ENCODE assay signal across 1 cellular context in the genomic region with DNA sequence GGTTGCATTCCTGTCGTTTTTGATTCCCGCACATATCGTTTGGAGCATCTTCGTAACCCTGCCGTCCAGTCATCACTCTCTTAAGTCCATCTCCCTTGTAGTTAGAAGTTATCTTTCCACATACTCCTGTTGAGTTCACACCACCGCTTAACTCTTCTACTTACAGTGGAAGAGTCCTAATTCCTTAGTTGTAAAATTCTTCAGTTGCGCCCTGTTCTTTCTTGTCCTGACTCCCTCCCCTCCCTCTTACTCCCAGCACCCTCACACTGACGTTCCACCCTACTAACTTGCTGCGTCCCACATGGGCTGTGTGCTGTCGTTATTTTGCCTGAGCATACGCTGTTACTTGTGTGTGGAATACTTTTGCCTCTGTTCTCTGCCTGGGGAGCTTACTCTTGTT.
TF ChIP-seq lines count a peak whose summit lies in the region.

No MANE protein-coding gene starts in this region.

TF ChIP-seq in WTC11, 78 proteins besides CTCF, POLR2A, EP300 and RAD21 (continued from another document):
- TF ChIP-seq, protein P1, sequence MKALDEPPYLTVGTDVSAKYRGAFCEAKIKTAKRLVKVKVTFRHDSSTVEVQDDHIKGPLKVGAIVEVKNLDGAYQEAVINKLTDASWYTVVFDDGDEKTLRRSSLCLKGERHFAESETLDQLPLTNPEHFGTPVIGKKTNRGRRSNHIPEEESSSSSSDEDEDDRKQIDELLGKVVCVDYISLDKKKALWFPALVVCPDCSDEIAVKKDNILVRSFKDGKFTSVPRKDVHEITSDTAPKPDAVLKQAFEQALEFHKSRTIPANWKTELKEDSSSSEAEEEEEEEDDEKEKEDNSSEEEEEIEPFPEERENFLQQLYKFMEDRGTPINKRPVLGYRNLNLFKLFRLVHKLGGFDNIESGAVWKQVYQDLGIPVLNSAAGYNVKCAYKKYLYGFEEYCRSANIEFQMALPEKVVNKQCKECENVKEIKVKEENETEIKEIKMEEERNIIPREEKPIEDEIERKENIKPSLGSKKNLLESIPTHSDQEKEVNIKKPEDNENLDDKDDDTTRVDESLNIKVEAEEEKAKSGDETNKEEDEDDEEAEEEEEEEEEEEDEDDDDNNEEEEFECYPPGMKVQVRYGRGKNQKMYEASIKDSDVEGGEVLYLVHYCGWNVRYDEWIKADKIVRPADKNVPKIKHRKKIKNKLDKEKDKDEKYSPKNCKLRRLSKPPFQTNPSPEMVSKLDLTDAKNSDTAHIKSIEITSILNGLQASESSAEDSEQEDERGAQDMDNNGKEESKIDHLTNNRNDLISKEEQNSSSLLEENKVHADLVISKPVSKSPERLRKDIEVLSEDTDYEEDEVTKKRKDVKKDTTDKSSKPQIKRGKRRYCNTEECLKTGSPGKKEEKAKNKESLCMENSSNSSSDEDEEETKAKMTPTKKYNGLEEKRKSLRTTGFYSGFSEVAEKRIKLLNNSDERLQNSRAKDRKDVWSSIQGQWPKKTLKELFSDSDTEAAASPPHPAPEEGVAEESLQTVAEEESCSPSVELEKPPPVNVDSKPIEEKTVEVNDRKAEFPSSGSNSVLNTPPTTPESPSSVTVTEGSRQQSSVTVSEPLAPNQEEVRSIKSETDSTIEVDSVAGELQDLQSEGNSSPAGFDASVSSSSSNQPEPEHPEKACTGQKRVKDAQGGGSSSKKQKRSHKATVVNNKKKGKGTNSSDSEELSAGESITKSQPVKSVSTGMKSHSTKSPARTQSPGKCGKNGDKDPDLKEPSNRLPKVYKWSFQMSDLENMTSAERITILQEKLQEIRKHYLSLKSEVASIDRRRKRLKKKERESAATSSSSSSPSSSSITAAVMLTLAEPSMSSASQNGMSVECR (CRISPR knock-in tag; IDR thresholded peaks at IDR 0.05; ENCODE audit: borderline replicate concordance): no peak
- TF ChIP-seq ESRRA (CRISPR knock-in tag; IDR thresholded peaks at IDR 0.05; ENCODE audit: borderline replicate concordance) (no peak), NR3C1 (CRISPR knock-in tag; conservative IDR thresholded peaks at IDR 0.05; ENCODE audit: low read depth) (no peak), NFYB (CRISPR knock-in tag; conservative IDR thresholded peaks at IDR 0.05; ENCODE audit: low read depth) (no peak), GRHL2 (CRISPR knock-in tag; IDR thresholded peaks at IDR 0.05; ENCODE audit: insufficient replicate concordance, severe bottlenecking) (no peak), FOXK1 (CRISPR knock-in tag; IDR thresholded peaks at IDR 0.05) (no peak)
